ENCODE assay signal across 17 cellular contexts in genomic region chr20:54642733-54643667, GRCh38.
"Had no signal": no experiment of that assay in that cellular context is flagged by ENCODE, and none has a peak within 500 bp of the region (broad histone marks: within the 10 kb centered on the region; RNA-seq: fewer than 3 reads in every experiment).

No MANE protein-coding gene starts in this region.

- H3K4me3 ChIP-seq: colonic mucosa, esophagus squamous epithelium, gastrocnemius medialis, heart right ventricle, spleen, testis, vagina had no signal

- ATAC-seq: activated CD8-positive, alpha-beta T cell treated with anti-CD3 and anti-CD28 coated beads, Interleukin-2, amount 10 ng/mL, durations not matched to agents 7 days and 5 days; activated naive CD8-positive, alpha-beta T cell treated with anti-CD3 and anti-CD28 coated beads, Interleukin-2, amount 50 U/mL, for 24 hours; right cardiac atrium had no signal

- H3K4me1 ChIP-seq: colonic mucosa, esophagus squamous epithelium, gastrocnemius medialis, heart right ventricle, parathyroid adenoma, spleen, testis, vagina had no signal

- H3K27ac ChIP-seq: colonic mucosa, esophagus squamous epithelium, gastrocnemius medialis, heart right ventricle, parathyroid adenoma, spleen, testis, vagina had no signal

- H3K36me3 ChIP-seq: colonic mucosa, esophagus squamous epithelium, gastrocnemius medialis, heart right ventricle, spleen, vagina had no signal

- H3K27ac Mint-ChIP-seq: activated CD8-positive, alpha-beta T cell treated with anti-CD3 and anti-CD28 coated beads, Interleukin-2, amount 10 ng/mL, durations not matched to agents 7 days and 5 days; activated naive CD8-positive, alpha-beta T cell treated with anti-CD3 and anti-CD28 coated beads, Interleukin-2, amount 50 U/mL, for 24 hours had no signal

- H3K4me1 Mint-ChIP-seq: activated naive CD8-positive, alpha-beta T cell treated with anti-CD3 and anti-CD28 coated beads, Interleukin-2, amount 50 U/mL, for 24 hours had no signal

- H3K4me3 Mint-ChIP-seq: activated CD8-positive, alpha-beta T cell treated with anti-CD3 and anti-CD28 coated beads, Interleukin-2, amount 10 ng/mL, durations not matched to agents 7 days and 5 days; activated naive CD8-positive, alpha-beta T cell treated with anti-CD3 and anti-CD28 coated beads, Interleukin-2, amount 50 U/mL, for 24 hours; neural crest cell had no signal

- H3K27me3 ChIP-seq: colonic mucosa, esophagus squamous epithelium, gastrocnemius medialis, heart right ventricle, testis, vagina had no signal

- H3K9ac ChIP-seq: parathyroid adenoma had no signal

- H3K9me3 ChIP-seq: colonic mucosa, esophagus squamous epithelium, gastrocnemius medialis, heart right ventricle, spleen, testis, vagina had no signal

- DNase-seq: activated CD4-positive, alpha-beta T cell treated with anti-CD3 and anti-CD28 coated beads for 48 hours; activated CD8-positive, alpha-beta T cell treated with anti-CD3 and anti-CD28 coated beads, Interleukin-2, amount 10 ng/mL, durations not matched to agents 7 days and 5 days; activated naive CD4-positive, alpha-beta T cell treated with Interleukin-2 at 50 U/mL for 16 hours; activated naive CD8-positive, alpha-beta T cell treated with anti-CD3 and anti-CD28 coated beads, Interleukin-2, amount 50 U/mL, for 24 hours; colonic mucosa; esophagus squamous epithelium; gastrocnemius medialis; spleen; stimulated activated CD4-positive, alpha-beta T cell treated with anti-CD3 and anti-CD28 coated beads, Interleukin-1b, Interleukin-23, amount 100 ng/mL, for 48 hours; stimulated activated naive CD4-positive, alpha-beta T cell treated with Interleukin-2 at 50 U/mL for 16 hours; T-helper 1 cell; testis had no signal

- H3K9me3 Mint-ChIP-seq: activated naive CD8-positive, alpha-beta T cell treated with anti-CD3 and anti-CD28 coated beads, Interleukin-2, amount 50 U/mL, for 24 hours; neural crest cell had no signal
